ENCODE assay signal across 10 cellular contexts in the genomic region with DNA sequence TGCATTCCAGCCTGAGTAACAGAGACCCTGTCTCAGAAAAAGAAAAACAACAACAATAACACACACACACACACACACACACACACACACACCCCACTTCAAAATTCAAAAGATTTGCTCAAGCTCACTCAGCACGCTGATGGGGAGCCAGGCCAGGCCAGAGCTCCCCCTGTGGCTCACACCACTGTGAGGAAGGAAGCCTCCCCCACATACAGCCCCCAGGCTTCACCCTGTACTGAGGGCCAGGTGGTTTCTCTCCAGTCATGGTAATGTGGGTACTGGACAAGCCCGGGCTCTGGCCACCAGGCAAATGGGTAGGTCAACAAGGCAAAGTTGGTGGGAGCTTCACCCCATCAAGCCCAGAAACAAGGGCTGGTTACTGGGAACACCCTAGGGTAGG. TPM values are rescaled to one million over a fixed set of nuclear protein-coding genes. Genes with fewer than 3 reads are reported as not detected.
DNase-seq lines count a peak whose midpoint lies in the region; ATAC-seq and TF ChIP-seq lines count a peak whose summit lies in the region.
"Had no signal": no experiment of that assay in that cellular context is flagged by ENCODE, and none has a peak within 500 bp of the region (broad histone marks: within the 10 kb centered on the region; RNA-seq: fewer than 3 reads in every experiment).

No MANE protein-coding gene starts in this region.

- POLR2A ChIA-PET in Panc1 (lab: Charles Lee) = interaction anchor here (0.7 kb wide), 1 partner anchor 268 kb away, joined by 5 read pairs; no protein-coding TSS in a partner anchor
- POLR2A ChIA-PET in activated CD4-positive, alpha-beta T cell treated with anti-CD3 and anti-CD28 coated beads for 36 hours (lab: Charles Lee) = interaction anchor here (1.6 kb wide), 1 partner anchor 33 kb away, joined by 5 read pairs; a partner anchor contains a TSS

- peaks cover 8% of the 10 kb centered on the region for H3K36me3 Mint-ChIP-seq in chondrocyte (ENCODE audit: low read depth)
- peaks cover 10% of the 10 kb centered on the region for H3K36me3 Mint-ChIP-seq in activated CD4-positive, alpha-beta T cell treated with anti-CD3 and anti-CD28 coated beads for 36 hours (ENCODE audit: low read depth)

- no TSS peak for BruUV-seq in Panc1 (replicated peaks; lab: Mats Ljungman, UMichigan)

- H3K4me3 Mint-ChIP-seq in chondrocyte (ENCODE audit: unreplicated experiment) = no peak overlapping the region
- no peak overlapping the region for H3K4me3 Mint-ChIP-seq in activated CD4-positive, alpha-beta T cell treated with anti-CD3 and anti-CD28 coated beads for 36 hours

- H3K27ac ChIP-seq in Panc1 (ENCODE audit: low read length) (peak overlapping the region; percentile 90), mesodermal cell (ENCODE audit: low read depth, low read length, severe bottlenecking) (peak overlapping the region; percentile 99), tibial artery (peak overlapping the region; percentile 74 to 80)

- H3K4me3 ChIP-seq in Panc1 (ENCODE audit: low read depth in 2 of 2, low read length in 2 of 2) (no peak overlapping the region), mesodermal cell (ENCODE audit: extremely low read depth, insufficient read depth, low read length, poor library complexity, severe bottlenecking) (no peak overlapping the region), tibial artery (no peak overlapping the region)

- TF ChIP-seq CTCF in Panc1 (IDR thresholded peaks at IDR 0.05) = no peak
- TF ChIP-seq CTCF in chondrocyte (IDR thresholded peaks at IDR 0.05) = peak; percentile 25
- TF ChIP-seq CTCF in tibial artery (IDR thresholded peaks at IDR 0.05) = no peak

- H3K4me1 ChIP-seq in Panc1 (ENCODE audit: control insufficient read depth, insufficient read depth, low read length) (peaks cover 45% of the 10 kb centered on the region), mesodermal cell (ENCODE audit: control insufficient read depth, insufficient read depth, low read length, poor library complexity, severe bottlenecking) (peaks cover 25% of the 10 kb centered on the region), tibial artery (peaks cover 0 to 40% (median 23%) of the 10 kb centered on the region in 4 donors)

- DNase-seq in Panc1 (ENCODE audit: low read depth, low spot score) = no peak
- DNase-seq in chondrocyte (ENCODE audit: low spot score) = no peak
- no peak for DNase-seq in tibial artery
- no peak for DNase-seq in activated CD4-positive, alpha-beta T cell treated with anti-CD3 and anti-CD28 coated beads for 36 hours
- no peak for DNase-seq in NCI-H1930 (lab: John Stamatoyannopoulos, UW)
- no peak for DNase-seq in NK-92 treated with Interleukin-12 subunit alpha and Interleukin-12 subunit beta, amount 100 ng/mL, for 24 hours (lab: John Stamatoyannopoulos, UW)
- DNase-seq: activated T-cell treated with anti-CD3 and anti-CD28 coated beads, Interleukin-2, amount 50 U/mL, for 1 hour; OCI-M1 had no signal

- WGBS in mesodermal cell (ENCODE audit: insufficient coverage in 2 of 2), 2 experiments = 88 to 90% methylated on average over 1 to 2 of the region's 2 CpGs

- CTCF ChIA-PET in Panc1 (lab: Charles Lee) = interaction anchor here (1.4 to 3.9 kb wide), 3 partner anchors 81 to 87 kb away, joined by 6 to 39 read pairs (median 25); no protein-coding TSS in a partner anchor
- CTCF ChIA-PET in activated CD4-positive, alpha-beta T cell treated with anti-CD3 and anti-CD28 coated beads for 36 hours (lab: Charles Lee) = interaction anchor here (0.7 to 4.5 kb wide), 10 partner anchors 9 to 282 kb away, joined by 3 to 45 read pairs (median 10); a partner anchor contains a TSS

- H3K4me1 Mint-ChIP-seq in chondrocyte (ENCODE audit: low read depth) = peaks cover 59% of the 10 kb centered on the region
- peaks cover 9% of the 10 kb centered on the region for H3K4me1 Mint-ChIP-seq in activated CD4-positive, alpha-beta T cell treated with anti-CD3 and anti-CD28 coated beads for 36 hours

- H3K9me3 Mint-ChIP-seq in chondrocyte (ENCODE audit: low read depth) = no peaks in the 10 kb centered on the region
- H3K9me3 Mint-ChIP-seq in activated CD4-positive, alpha-beta T cell treated with anti-CD3 and anti-CD28 coated beads for 36 hours (ENCODE audit: low read depth) = no peaks in the 10 kb centered on the region

- H3K27me3 ChIP-seq in Panc1 (ENCODE audit: control insufficient read depth, insufficient read depth, low read length) (no peaks in the 10 kb centered on the region), tibial artery (no peaks in the 10 kb centered on the region)

- H3K9me3 ChIP-seq in Panc1 (ENCODE audit: control insufficient read depth, insufficient read depth, low read depth, low read length) (no peaks in the 10 kb centered on the region), mesodermal cell (ENCODE audit: control insufficient read depth, low read length) (no peaks in the 10 kb centered on the region), tibial artery (no peaks in the 10 kb centered on the region)

- intact Hi-C loops in Panc1 (cut with micrococcal nuclease; ENCODE audit: unreplicated experiment) (no loop called here), tibial artery (cut with DNase I; ENCODE audit: low total_unique reads) (no loop called here)
- intact Hi-C loops in activated CD4-positive, alpha-beta T cell treated with anti-CD3 and anti-CD28 coated beads for 36 hours (cut with DNase I, micrococcal nuclease) = no loop called here

- H3K36me3 ChIP-seq in Panc1 (ENCODE audit: control insufficient read depth, insufficient read depth, low read length) (peaks cover 2% of the 10 kb centered on the region; the same call in 1 of the 2 replicates), mesodermal cell (ENCODE audit: control insufficient read depth, insufficient read depth, low read length) (peaks cover 3% of the 10 kb centered on the region), tibial artery (peaks cover 0 to 11% (median 6%) of the 10 kb centered on the region in 3 donors)

- no peaks in the 10 kb centered on the region for H3K27me3 Mint-ChIP-seq in chondrocyte (ENCODE audit: low read depth)
- H3K27me3 Mint-ChIP-seq in activated CD4-positive, alpha-beta T cell treated with anti-CD3 and anti-CD28 coated beads for 36 hours = no peaks in the 10 kb centered on the region

- ATAC-seq in Panc1 (no peak), GM21786 (IDR thresholded peaks at IDR 0.05; ENCODE audit: unreplicated experiment) (no peak)
- no peak for ATAC-seq in activated CD4-positive, alpha-beta T cell treated with anti-CD3 and anti-CD28 coated beads for 36 hours

- in situ Hi-C loops in Panc1 (cut with HindIII; ENCODE audit: low pct_unique_long_range_greater_than_20kb, low sequenced_read_pairs) = no loop called here

- peak overlapping the region; percentile 99 for H3K27ac Mint-ChIP-seq in chondrocyte (ENCODE audit: unreplicated experiment)
- H3K27ac Mint-ChIP-seq in activated CD4-positive, alpha-beta T cell treated with anti-CD3 and anti-CD28 coated beads for 36 hours = no peak overlapping the region

RNA-seq across cellular contexts. Expression of a gene that starts 19.0 kb away (rescaled TPM):
- 202 TPM for total RNA-seq in Panc1 (2021; ENCODE audit: unreplicated experiment)
- 298 TPM for polyA plus RNA-seq in Panc1 (2012; ENCODE audit: insufficient read length)
- 104 to 129 TPM (median 128 TPM) in 3 replicates for total RNA-seq in chondrocyte
- 123 TPM for polyA plus RNA-seq in mesodermal cell (2013, experiment 1 of 2)
- polyA plus RNA-seq in mesodermal cell (2013, experiment 2 of 2) = 103 TPM
- 10 to 100 TPM; 74.8 to 85.9 TPM for total RNA-seq in activated CD4-positive, alpha-beta T cell treated with anti-CD3 and anti-CD28 coated beads for 36 hours

RNA-seq across cellular contexts. Expression of a gene that starts 32.4 kb away (rescaled TPM):
- 290 TPM for total RNA-seq in Panc1 (2021; ENCODE audit: unreplicated experiment)
- 138 TPM for polyA plus RNA-seq in Panc1 (2012; ENCODE audit: insufficient read length)
- 174 to 202 TPM (median 181 TPM) in 3 replicates for total RNA-seq in chondrocyte
- polyA plus RNA-seq in mesodermal cell (2013, experiment 1 of 2) = 88.3 TPM
- polyA plus RNA-seq in mesodermal cell (2013, experiment 2 of 2) = 84.1 TPM
- 100 to 1,000 TPM; 253 to 280 TPM for total RNA-seq in activated CD4-positive, alpha-beta T cell treated with anti-CD3 and anti-CD28 coated beads for 36 hours

RNA-seq across cellular contexts. Expression of a gene that starts 52.7 kb away (rescaled TPM):
- 228 TPM for total RNA-seq in Panc1 (2021; ENCODE audit: unreplicated experiment)
- polyA plus RNA-seq in Panc1 (2012; ENCODE audit: insufficient read length) = 986 TPM
- 19,093 to 24,474 TPM (median 24,306 TPM) in 3 replicates for total RNA-seq in chondrocyte
- 2,112 TPM for polyA plus RNA-seq in mesodermal cell (2013, experiment 1 of 2)
- polyA plus RNA-seq in mesodermal cell (2013, experiment 2 of 2) = 2,024 TPM
- under 1 TPM; 0.30 to 0.67 TPM for total RNA-seq in activated CD4-positive, alpha-beta T cell treated with anti-CD3 and anti-CD28 coated beads for 36 hours

Comparison
In these comparisons a context has a peak if more than half of its experiments do, and no peak if none do; other contexts are left out.
1. RNA of a gene that starts 52.7 kb away (total RNA-seq): 19,093 to 24,474 TPM in chondrocyte and 228 TPM in Panc1 (single experiment); 0.30 to 0.67 TPM in activated CD4-positive, alpha-beta T cell treated with anti-CD3 and anti-CD28 coated beads for 36 hours; every median in the first group is over 100 times any median in the second.
2. Peak in every context shown above with its lines, with median percentiles within 50 percentile points of each other: H3K27ac ChIP-seq.